ENCODE assay signal across 1 cellular context in genomic region chr19:49487277-49488045, GRCh38.
A peak's percentile ranks its signal among the peaks of the same experiment; 100 is the strongest.
TF ChIP-seq lines count a peak whose summit lies in the region.

TSS of gene RPL13A (plus strand) at chr19:49487608. CDS start at chr19:49487630, 22 bp downstream.

TF ChIP-seq in HepG2, 621 proteins besides CTCF, POLR2A, EP300 and RAD21 (continued from another document and continues in another):
- TF ChIP-seq ZNF646 (CRISPR knock-in tag; IDR thresholded peaks at IDR 0.05) (no peak), PAX8 (CRISPR knock-in tag; IDR thresholded peaks at IDR 0.05; ENCODE audit: borderline replicate concordance) (no peak), REXO4 (CRISPR knock-in tag; IDR thresholded peaks at IDR 0.05; ENCODE audit: borderline replicate concordance) (0 out of 2 replicates have a peak, but pooled peaks have one; percentile 50), NCOA5 (CRISPR knock-in tag; IDR thresholded peaks at IDR 0.05) (no peak), TMF1 (CRISPR knock-in tag; IDR thresholded peaks at IDR 0.05; ENCODE audit: low read depth) (no peak), YEATS4 (CRISPR knock-in tag; IDR thresholded peaks at IDR 0.05; ENCODE audit: borderline replicate concordance) (peak; percentile 76; the same call in 1 of the 2 replicates), ZNF225 (CRISPR knock-in tag; IDR thresholded peaks at IDR 0.05) (peak; percentile 43; the same call in 1 of the 2 replicates), EED (CRISPR knock-in tag; IDR thresholded peaks at IDR 0.05) (0 out of 2 replicates have a peak, but pooled peaks have one; percentile 25), ZNF468 (CRISPR knock-in tag; IDR thresholded peaks at IDR 0.05) (no peak), WIZ (CRISPR knock-in tag; IDR thresholded peaks at IDR 0.05) (0 out of 2 replicates have a peak, but pooled peaks have one; percentile 59), CREBL2 (CRISPR knock-in tag; IDR thresholded peaks at IDR 0.05; ENCODE audit: borderline replicate concordance) (no peak), HDAC1 (CRISPR knock-in tag; IDR thresholded peaks at IDR 0.05) (peak; percentile 76), ZNF713 (CRISPR knock-in tag; IDR thresholded peaks at IDR 0.05) (no peak; the same call in 1 of the 2 replicates), ZKSCAN8 (CRISPR knock-in tag; IDR thresholded peaks at IDR 0.05; ENCODE audit: borderline replicate concordance) (no peak; the same call in 1 of the 2 replicates), ZMYM4 (CRISPR knock-in tag; IDR thresholded peaks at IDR 0.05) (no peak; the same call in 1 of the 2 replicates), ZNF672 (CRISPR knock-in tag; IDR thresholded peaks at IDR 0.05) (no peak), ZBTB34 (CRISPR knock-in tag; IDR thresholded peaks at IDR 0.05) (no peak), FOXA1 (IDR thresholded peaks at IDR 0.05) (no peak), FOXA1 (CRISPR knock-in tag; IDR thresholded peaks at IDR 0.05) (0 out of 2 replicates have a peak, but pooled peaks have one; percentile 14), ELF3 (CRISPR knock-in tag; IDR thresholded peaks at IDR 0.05) (peak; percentile 70; the same call in 1 of the 2 replicates), GMEB2 (CRISPR knock-in tag; IDR thresholded peaks at IDR 0.05; ENCODE audit: low read depth) (peak; percentile 74; the same call in 1 of the 2 replicates), ZBED4 (CRISPR knock-in tag; IDR thresholded peaks at IDR 0.05; ENCODE audit: borderline replicate concordance) (peak; percentile 60; the same call in 1 of the 2 replicates), ZNF777 (CRISPR knock-in tag; IDR thresholded peaks at IDR 0.05) (0 out of 2 replicates have a peak, but pooled peaks have one; percentile 34), SIX1 (CRISPR knock-in tag; IDR thresholded peaks at IDR 0.05; ENCODE audit: borderline replicate concordance) (no peak), TRIM24 (CRISPR knock-in tag; IDR thresholded peaks at IDR 0.05) (no peak), POLR2AphosphoS5 (IDR thresholded peaks at IDR 0.05; ENCODE audit: low read depth, low read length) (peak; percentile 99), SMC3 (IDR thresholded peaks at IDR 0.05; ENCODE audit: low read length) (no peak; the same call in 1 of the 2 replicates), ZNF513 (CRISPR knock-in tag; conservative IDR thresholded peaks at IDR 0.05) (no peak), ZNF350 (CRISPR knock-in tag; IDR thresholded peaks at IDR 0.05; ENCODE audit: borderline replicate concordance, low read depth) (no peak; the same call in 1 of the 2 replicates)
- TF ChIP-seq, protein P1, sequence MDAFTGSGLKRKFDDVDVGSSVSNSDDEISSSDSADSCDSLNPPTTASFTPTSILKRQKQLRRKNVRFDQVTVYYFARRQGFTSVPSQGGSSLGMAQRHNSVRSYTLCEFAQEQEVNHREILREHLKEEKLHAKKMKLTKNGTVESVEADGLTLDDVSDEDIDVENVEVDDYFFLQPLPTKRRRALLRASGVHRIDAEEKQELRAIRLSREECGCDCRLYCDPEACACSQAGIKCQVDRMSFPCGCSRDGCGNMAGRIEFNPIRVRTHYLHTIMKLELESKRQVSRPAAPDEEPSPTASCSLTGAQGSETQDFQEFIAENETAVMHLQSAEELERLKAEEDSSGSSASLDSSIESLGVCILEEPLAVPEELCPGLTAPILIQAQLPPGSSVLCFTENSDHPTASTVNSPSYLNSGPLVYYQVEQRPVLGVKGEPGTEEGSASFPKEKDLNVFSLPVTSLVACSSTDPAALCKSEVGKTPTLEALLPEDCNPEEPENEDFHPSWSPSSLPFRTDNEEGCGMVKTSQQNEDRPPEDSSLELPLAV (CRISPR knock-in tag; conservative IDR thresholded peaks at IDR 0.05; ENCODE audit: low read depth), result no peak
- TF ChIP-seq, protein P2, sequence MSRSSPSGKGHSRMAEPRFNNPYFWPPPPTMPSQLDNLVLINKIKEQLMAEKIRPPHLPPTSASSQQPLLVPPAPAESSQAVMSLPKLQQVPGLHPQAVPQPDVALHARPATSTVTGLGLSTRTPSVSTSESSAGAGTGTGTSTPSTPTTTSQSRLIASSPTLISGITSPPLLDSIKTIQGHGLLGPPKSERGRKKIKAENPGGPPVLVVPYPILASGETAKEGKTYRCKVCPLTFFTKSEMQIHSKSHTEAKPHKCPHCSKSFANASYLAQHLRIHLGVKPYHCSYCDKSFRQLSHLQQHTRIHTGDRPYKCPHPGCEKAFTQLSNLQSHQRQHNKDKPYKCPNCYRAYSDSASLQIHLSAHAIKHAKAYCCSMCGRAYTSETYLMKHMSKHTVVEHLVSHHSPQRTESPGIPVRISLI (CRISPR knock-in tag; IDR thresholded peaks at IDR 0.05; ENCODE audit: borderline replicate concordance), result no peak
- TF ChIP-seq, protein P3, sequence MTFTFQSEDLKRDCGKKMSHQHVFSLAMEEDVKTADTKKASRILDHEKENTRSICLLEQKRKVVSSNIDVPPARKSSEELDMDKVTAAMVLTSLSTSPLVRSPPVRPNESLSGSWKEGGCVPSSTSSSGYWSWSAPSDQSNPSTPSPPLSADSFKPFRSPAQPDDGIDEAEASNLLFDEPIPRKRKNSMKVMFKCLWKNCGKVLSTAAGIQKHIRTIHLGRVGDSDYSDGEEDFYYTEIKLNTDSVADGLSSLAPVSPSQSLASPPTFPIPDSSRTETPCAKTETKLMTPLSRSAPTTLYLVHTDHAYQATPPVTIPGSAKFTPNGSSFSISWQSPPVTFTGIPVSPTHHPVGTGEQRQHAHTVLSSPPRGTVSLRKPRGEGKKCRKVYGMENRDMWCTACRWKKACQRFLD (CRISPR knock-in tag; IDR thresholded peaks at IDR 0.05; ENCODE audit: borderline replicate concordance), result no peak
- TF ChIP-seq, protein P4, sequence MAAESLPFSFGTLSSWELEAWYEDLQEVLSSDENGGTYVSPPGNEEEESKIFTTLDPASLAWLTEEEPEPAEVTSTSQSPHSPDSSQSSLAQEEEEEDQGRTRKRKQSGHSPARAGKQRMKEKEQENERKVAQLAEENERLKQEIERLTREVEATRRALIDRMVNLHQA (CRISPR knock-in tag; IDR thresholded peaks at IDR 0.05), result no peak
